13 cellular contexts compared by ENCODE assay signal in genomic region chr16:67994037-67994407, GRCh38. TPM values are rescaled to one million over a fixed set of nuclear protein-coding genes. Genes with fewer than 3 reads are reported as not detected.
DNase-seq lines count a peak whose midpoint lies in the region; ATAC-seq and TF ChIP-seq lines count a peak whose summit lies in the region.
"Not testable (repeated sequence)": the region's sequence is repeated elsewhere in the genome, so short reads cannot be mapped to it uniquely, and the experiment has no call there.
"Had no signal": no experiment of that assay in that cellular context is flagged by ENCODE, and none has a peak within 500 bp of the region (broad histone marks: within the 10 kb centered on the region; RNA-seq: fewer than 3 reads in every experiment).

No MANE protein-coding gene starts in this region.

- not testable (repeated sequence) for TF ChIP-seq CTCF in MM.1S (IDR thresholded peaks at IDR 0.05; ENCODE audit: low read length); lower lobe of right lung (IDR thresholded peaks at IDR 0.05)

- peak; percentile 85 for DNase-seq in CMK (ENCODE audit: low read depth)
- DNase-seq in MM.1S; activated CD4-positive, alpha-beta T cell treated with anti-CD3 and anti-CD28 coated beads, Interleukin-2, amount 10 ng/mL, durations not matched to agents 7 days and 5 days; activated naive CD8-positive, alpha-beta T cell treated with anti-CD3 and anti-CD28 coated beads, Interleukin-2, amount 50 U/mL, for 24 hours; lower lobe of right lung; sciatic nerve (ENCODE audit: low spot score): not testable (repeated sequence)

- not testable (repeated sequence) for H3K36me3 ChIP-seq in MM.1S (replicated peaks; ENCODE audit: insufficient read depth, low read length); esophagus (ENCODE audit: control insufficient read depth in 2 of 2, insufficient read depth in 2 of 2, low read length in 1 of 2); lower lobe of right lung; thymus (ENCODE audit: control insufficient read depth, insufficient read depth)

- not testable (repeated sequence) for H3K4me2 ChIP-seq in MM.1S (ENCODE audit: low read depth, low read length)

- POLR2A ChIA-PET in activated CD4-positive, alpha-beta T cell treated with anti-CD3 and anti-CD28 coated beads, Interleukin-2, amount 10 ng/mL, durations not matched to agents 7 days and 5 days (lab: Charles Lee), result not testable (repeated sequence)

- not testable (repeated sequence) for H3K9me3 Mint-ChIP-seq in activated CD4-positive, alpha-beta T cell treated with anti-CD3 and anti-CD28 coated beads, Interleukin-2, amount 10 ng/mL, durations not matched to agents 7 days and 5 days; activated naive CD8-positive, alpha-beta T cell treated with anti-CD3 and anti-CD28 coated beads, Interleukin-2, amount 50 U/mL, for 24 hours

- not testable (repeated sequence) for H3F3A ChIP-seq in MM.1S (ENCODE audit: insufficient read depth, low read length)

- WGBS in esophagus, 2 donors, result 75 to 83% methylated on average over 2 to 7 of the region's 7 CpGs
- 15% methylated on average over 6 of the region's 7 CpGs for whole genome bisulfite sequencing in thymus

- peaks cover 10% of the 10 kb centered on the region for H3K4me1 ChIP-seq in MM.1S (ENCODE audit: low read length)
- peaks cover 0 to 13% of the 10 kb centered on the region in 2 donors for H3K4me1 ChIP-seq in esophagus (ENCODE audit: control insufficient read depth in 2 of 2, insufficient read depth in 2 of 2, low read length in 1 of 2)
- peaks cover 37% of the 10 kb centered on the region for H3K4me1 ChIP-seq in lower lobe of right lung
- peaks cover 13% of the 10 kb centered on the region for H3K4me1 ChIP-seq in thymus (ENCODE audit: control insufficient read depth, insufficient read depth, low read length)

- intact Hi-C loops in lower lobe of right lung (cut with DNase I); sciatic nerve (cut with DNase I): not testable (repeated sequence)

- H3K9me2 ChIP-seq in MM.1S (replicated peaks; ENCODE audit: insufficient read depth, low read length), result not testable (repeated sequence)

- not testable (repeated sequence) for H3K27me3 ChIP-seq in MM.1S (replicated peaks; ENCODE audit: insufficient read depth, low read length); esophagus (ENCODE audit: control insufficient read depth in 1 of 2, insufficient read depth in 2 of 2, low read length in 2 of 2); lower lobe of right lung (ENCODE audit: low read depth); thymus (ENCODE audit: control insufficient read depth, insufficient read depth)

- not testable (repeated sequence) for H3K9ac ChIP-seq in MM.1S (ENCODE audit: low read length)

- CTCF ChIA-PET in activated CD4-positive, alpha-beta T cell treated with anti-CD3 and anti-CD28 coated beads, Interleukin-2, amount 10 ng/mL, durations not matched to agents 7 days and 5 days (lab: Charles Lee), result interaction anchor here (0.7 to 1.3 kb wide), 7 partner anchors 9 to 177 kb away, joined by 3 to 7 read pairs (median 4); partner anchors contain the start of gene DPEP3

- not testable (repeated sequence) for H3K9me3 ChIP-seq in MM.1S (replicated peaks; ENCODE audit: insufficient read depth, low read length); esophagus (ENCODE audit: control insufficient read depth in 2 of 2, insufficient read depth in 1 of 2, low read depth in 1 of 2, low read length in 1 of 2); lower lobe of right lung; thymus (ENCODE audit: control insufficient read depth)

- peak overlapping the region; percentile 99 for H3K27ac Mint-ChIP-seq in activated CD4-positive, alpha-beta T cell treated with anti-CD3 and anti-CD28 coated beads, Interleukin-2, amount 10 ng/mL, durations not matched to agents 7 days and 5 days
- peak overlapping the region; percentile 89 for H3K27ac Mint-ChIP-seq in activated naive CD8-positive, alpha-beta T cell treated with anti-CD3 and anti-CD28 coated beads, Interleukin-2, amount 50 U/mL, for 24 hours

- not testable (repeated sequence) for H3K79me2 ChIP-seq in MM.1S (ENCODE audit: low read length)

- H3K4me3 ChIP-seq in MM.1S (ENCODE audit: low read length); esophagus (ENCODE audit: low read depth in 1 of 2, low read length in 2 of 2); thymus (ENCODE audit: low read length): not testable (repeated sequence)
- peak overlapping the region; percentile 49 for H3K4me3 ChIP-seq in lower lobe of right lung

- peak overlapping the region; percentile 100 for H2AFZ ChIP-seq in MM.1S (ENCODE audit: low read length)

- peaks cover 16% of the 10 kb centered on the region for H3K36me3 Mint-ChIP-seq in activated CD4-positive, alpha-beta T cell treated with anti-CD3 and anti-CD28 coated beads, Interleukin-2, amount 10 ng/mL, durations not matched to agents 7 days and 5 days (ENCODE audit: low read depth)
- not testable (repeated sequence) for H3K36me3 Mint-ChIP-seq in activated naive CD8-positive, alpha-beta T cell treated with anti-CD3 and anti-CD28 coated beads, Interleukin-2, amount 50 U/mL, for 24 hours (ENCODE audit: low read depth)

- H3K27ac ChIP-seq in MM.1S (ENCODE audit: low read length), result not testable (repeated sequence)
- H3K27ac ChIP-seq in esophagus (ENCODE audit: low read depth in 2 of 2, low read length in 1 of 2) (peak overlapping the region; percentile 2 to 52), lower lobe of right lung (peak overlapping the region; percentile 90), thymus (ENCODE audit: low read depth) (peak overlapping the region; percentile 33)

- ATAC-seq in activated naive CD8-positive, alpha-beta T cell treated with anti-CD3 and anti-CD28 coated beads, Interleukin-2, amount 50 U/mL, for 24 hours, result not testable (repeated sequence)
- peak; percentile 3 to 9 for ATAC-seq in lower lobe of right lung
- peak; percentile 31 for ATAC-seq in sciatic nerve

- H3K4me3 Mint-ChIP-seq in activated CD4-positive, alpha-beta T cell treated with anti-CD3 and anti-CD28 coated beads, Interleukin-2, amount 10 ng/mL, durations not matched to agents 7 days and 5 days, result peak overlapping the region; percentile 79
- peak overlapping the region; percentile 66 for H3K4me3 Mint-ChIP-seq in activated naive CD8-positive, alpha-beta T cell treated with anti-CD3 and anti-CD28 coated beads, Interleukin-2, amount 50 U/mL, for 24 hours

- not testable (repeated sequence) for H3K27me3 Mint-ChIP-seq in activated CD4-positive, alpha-beta T cell treated with anti-CD3 and anti-CD28 coated beads, Interleukin-2, amount 10 ng/mL, durations not matched to agents 7 days and 5 days; activated naive CD8-positive, alpha-beta T cell treated with anti-CD3 and anti-CD28 coated beads, Interleukin-2, amount 50 U/mL, for 24 hours

- H3K4me1 Mint-ChIP-seq in activated CD4-positive, alpha-beta T cell treated with anti-CD3 and anti-CD28 coated beads, Interleukin-2, amount 10 ng/mL, durations not matched to agents 7 days and 5 days, result peaks cover 39% of the 10 kb centered on the region
- peaks cover 50% of the 10 kb centered on the region for H3K4me1 Mint-ChIP-seq in activated naive CD8-positive, alpha-beta T cell treated with anti-CD3 and anti-CD28 coated beads, Interleukin-2, amount 50 U/mL, for 24 hours

- H4K20me1 ChIP-seq in MM.1S (ENCODE audit: insufficient read depth, low read length), result not testable (repeated sequence)

RNA-seq across cellular contexts. Expression of gene DPEP2, which starts 5.3 kb away (rescaled TPM):
- total RNA-seq in activated CD4-positive, alpha-beta T cell treated with anti-CD3 and anti-CD28 coated beads, Interleukin-2, amount 10 ng/mL, durations not matched to agents 7 days and 5 days, result 10 to 100 TPM; 12.4 to 14.2 TPM
- under 1 TPM; 0.41 to 0.57 TPM for polyA plus RNA-seq in esophagus
- 29.5 TPM for total RNA-seq in lower lobe of right lung
- 4.4 TPM for total RNA-seq in sciatic nerve
- 19.0 TPM for polyA plus RNA-seq in thymus
- total RNA-seq: epithelial cell of proximal tubule, H4, pulmonary artery endothelial cell had no signal
- polyA plus RNA-seq: AG04450 had no signal

RNA-seq across cellular contexts. Expression of gene DPEP3, which starts 13.7 kb away (rescaled TPM):
- under 1 TPM; 0.10 TPM for total RNA-seq in activated CD4-positive, alpha-beta T cell treated with anti-CD3 and anti-CD28 coated beads, Interleukin-2, amount 10 ng/mL, durations not matched to agents 7 days and 5 days
- polyA plus RNA-seq in esophagus (under 1 TPM in 1 of 2 donors, not detected in 1; 0.01 TPM), thymus (0.23 TPM)
- total RNA-seq in lower lobe of right lung (0.18 TPM), sciatic nerve (not detected)
- total RNA-seq: epithelial cell of proximal tubule, H4, mucosa of gallbladder, pulmonary artery endothelial cell had no signal
- polyA plus RNA-seq: AG04450 had no signal

RNA-seq across cellular contexts. Expression of gene DPEP2NB, which starts 21.7 kb away (rescaled TPM):
- not detected for total RNA-seq in activated CD4-positive, alpha-beta T cell treated with anti-CD3 and anti-CD28 coated beads, Interleukin-2, amount 10 ng/mL, durations not matched to agents 7 days and 5 days
- polyA plus RNA-seq in esophagus, result under 1 TPM in 1 of 2 donors, not detected in 1; 0.04 TPM
- not detected for total RNA-seq in lower lobe of right lung
- total RNA-seq in sciatic nerve, result not detected
- 0.18 TPM for polyA plus RNA-seq in thymus
- total RNA-seq: epithelial cell of proximal tubule, H4, mucosa of gallbladder, pulmonary artery endothelial cell had no signal
- polyA plus RNA-seq: AG04450 had no signal

RNA-seq across cellular contexts. Expression of gene SLC12A4, which starts 25.6 kb away (rescaled TPM):
- total RNA-seq in activated CD4-positive, alpha-beta T cell treated with anti-CD3 and anti-CD28 coated beads, Interleukin-2, amount 10 ng/mL, durations not matched to agents 7 days and 5 days, result 10 to 100 TPM; 27.1 to 29.5 TPM
- polyA plus RNA-seq in esophagus (10 to 100 TPM in 1 of 2 donors, 1 to 10 TPM in 1; 9.1 to 17.4 TPM), thymus (22.6 TPM)
- total RNA-seq in lower lobe of right lung (80.3 TPM), sciatic nerve (115 TPM)

RNA-seq across cellular contexts. Expression of gene DDX28, which starts 29.0 kb away (rescaled TPM):
- total RNA-seq in activated CD4-positive, alpha-beta T cell treated with anti-CD3 and anti-CD28 coated beads, Interleukin-2, amount 10 ng/mL, durations not matched to agents 7 days and 5 days, result 10 to 100 TPM; 12.9 to 14.4 TPM
- polyA plus RNA-seq in esophagus (10 to 100 TPM in 1 of 2 donors, 1 to 10 TPM in 1; 4.0 to 13.1 TPM), thymus (11.9 TPM)
- total RNA-seq in lower lobe of right lung (9.9 TPM), sciatic nerve (6.3 TPM)
